In genomic region chr4:1604181-1604705, GRCh38 we compare ENCODE assay signal across 10 cellular contexts.
DNase-seq lines count a peak whose midpoint lies in the region; ATAC-seq and TF ChIP-seq lines count a peak whose summit lies in the region.
"Had no signal": no experiment of that assay in that cellular context is flagged by ENCODE, and none has a peak within 500 bp of the region (broad histone marks: within the 10 kb centered on the region; RNA-seq: fewer than 3 reads in every experiment).

No MANE protein-coding gene starts in this region.

- peak; percentile 7 for ATAC-seq in stimulated activated naive CD8-positive, alpha-beta T cell treated with anti-CD3 and anti-CD28 coated beads, Interleukin-15, Interleukin-2, amounts not matched to agents 100 U/mL and 50 U/mL, for 24 hours
- no peak for ATAC-seq in stimulated activated naive CD8-positive, alpha-beta T cell treated with anti-CD3 and anti-CD28 coated beads, Interleukin-15, amount 100 ng/mL, for 72 hours
- ATAC-seq in RWPE2 (ENCODE audit: low read depth), result peak; percentile 79
- no peak for ATAC-seq in aorta (ENCODE audit: low FRiP score)
- no peak for ATAC-seq in GM19035 (IDR thresholded peaks at IDR 0.05; ENCODE audit: unreplicated experiment)
- ATAC-seq in HG02870 (IDR thresholded peaks at IDR 0.05; ENCODE audit: unreplicated experiment), result no peak
- ATAC-seq in GM18517 (IDR thresholded peaks at IDR 0.05; ENCODE audit: unreplicated experiment), result no peak

- H3K27me3 Mint-ChIP-seq in stimulated activated naive CD8-positive, alpha-beta T cell treated with anti-CD3 and anti-CD28 coated beads, Interleukin-15, amount 100 ng/mL, for 72 hours, result peaks cover 8% of the 10 kb centered on the region

- no peaks in the 10 kb centered on the region for H3K4me1 ChIP-seq in RWPE2 (ENCODE audit: insufficient read depth, poor library complexity, severe bottlenecking)
- no peaks in the 10 kb centered on the region for H3K4me1 ChIP-seq in aorta (ENCODE audit: control insufficient read depth in 1 of 2, insufficient read depth in 2 of 2, low read length in 2 of 2)

- WGBS in aorta, 2 donors, result 47 to 49% methylated on average over 22 to 23 of the region's 23 CpGs

- no peak overlapping the region for H3K27ac Mint-ChIP-seq in stimulated activated naive CD8-positive, alpha-beta T cell treated with anti-CD3 and anti-CD28 coated beads, Interleukin-15, amount 100 ng/mL, for 72 hours

- H3K27ac ChIP-seq in RWPE2 (ENCODE audit: poor library complexity, severe bottlenecking) (no peak overlapping the region), aorta (ENCODE audit: low read depth in 1 of 2, low read length in 2 of 2) (no peak overlapping the region)

- H3K36me3 ChIP-seq in RWPE2 (ENCODE audit: low read depth) (no peaks in the 10 kb centered on the region), aorta (ENCODE audit: control insufficient read depth in 1 of 2, insufficient read depth in 2 of 2, low read length in 1 of 2) (no peaks in the 10 kb centered on the region)

- no peak for TF ChIP-seq CTCF in RWPE2 (IDR thresholded peaks at IDR 0.05; ENCODE audit: poor library complexity, severe bottlenecking)

- H3K9me3 Mint-ChIP-seq in stimulated activated naive CD8-positive, alpha-beta T cell treated with anti-CD3 and anti-CD28 coated beads, Interleukin-15, amount 100 ng/mL, for 72 hours, result no peaks in the 10 kb centered on the region

- peaks cover 52% of the 10 kb centered on the region for H3K4me1 Mint-ChIP-seq in stimulated activated naive CD8-positive, alpha-beta T cell treated with anti-CD3 and anti-CD28 coated beads, Interleukin-15, amount 100 ng/mL, for 72 hours

- no peak for DNase-seq in stimulated activated naive CD8-positive, alpha-beta T cell treated with anti-CD3 and anti-CD28 coated beads, Interleukin-15, Interleukin-2, amounts not matched to agents 100 U/mL and 50 U/mL, for 24 hours
- DNase-seq in stimulated activated naive CD8-positive, alpha-beta T cell treated with anti-CD3 and anti-CD28 coated beads, Interleukin-15, amount 100 ng/mL, for 72 hours, result no peak
- DNase-seq in RWPE2 (ENCODE audit: low spot score), result no peak
- peak; percentile 26 for DNase-seq in iPS-NIHi11 (ENCODE audit: low spot score)
- peak; percentile 42 to 61 for DNase-seq in aorta
- DNase-seq: stimulated activated CD4-positive, alpha-beta T cell treated with anti-CD3 and anti-CD28 coated beads, Interleukin-2, amount 100 ng/mL, for 48 hours had no signal

- H3K9me3 ChIP-seq in RWPE2 (ENCODE audit: severe bottlenecking) (no peaks in the 10 kb centered on the region), aorta (ENCODE audit: control insufficient read depth, low read length) (no peaks in the 10 kb centered on the region)
- H3K9me3 ChIP-seq: mucosa of descending colon had no signal

- H3K27me3 ChIP-seq in RWPE2 (ENCODE audit: insufficient read depth, poor library complexity, severe bottlenecking) (no peaks in the 10 kb centered on the region), aorta (ENCODE audit: control insufficient read depth in 1 of 2, insufficient read depth in 2 of 2, low read length in 1 of 2) (peaks cover 0 to 2% of the 10 kb centered on the region in 2 donors)

- H3K4me3 Mint-ChIP-seq in stimulated activated naive CD8-positive, alpha-beta T cell treated with anti-CD3 and anti-CD28 coated beads, Interleukin-15, amount 100 ng/mL, for 72 hours, result no peak overlapping the region

- no peak overlapping the region for H3K4me3 ChIP-seq in RWPE2 (ENCODE audit: severe bottlenecking)
- no peak overlapping the region for H3K4me3 ChIP-seq in aorta (ENCODE audit: low read length in 2 of 2)
- H3K4me3 ChIP-seq: mucosa of descending colon had no signal

- intact Hi-C loops in aorta (cut with DNase I), result no loop called here

Comparison
In these comparisons a context has a peak if more than half of its experiments do, and no peak if none do; other contexts are left out.
1. ATAC-seq: peak in stimulated activated naive CD8-positive, alpha-beta T cell treated with anti-CD3 and anti-CD28 coated beads, Interleukin-15, Interleukin-2, amounts not matched to agents 100 U/mL and 50 U/mL, for 24 hours (single experiment) and RWPE2 (single experiment); none in stimulated activated naive CD8-positive, alpha-beta T cell treated with anti-CD3 and anti-CD28 coated beads, Interleukin-15, amount 100 ng/mL, for 72 hours (single experiment), aorta (single experiment), GM19035 (single experiment), HG02870 (single experiment) and GM18517 (single experiment).
2. DNase-seq: peak in iPS-NIHi11 (single experiment) and aorta (2 of 2); none in stimulated activated naive CD8-positive, alpha-beta T cell treated with anti-CD3 and anti-CD28 coated beads, Interleukin-15, Interleukin-2, amounts not matched to agents 100 U/mL and 50 U/mL, for 24 hours (single experiment), stimulated activated naive CD8-positive, alpha-beta T cell treated with anti-CD3 and anti-CD28 coated beads, Interleukin-15, amount 100 ng/mL, for 72 hours (0 of 2) and RWPE2 (single experiment).